In genomic region chr19:10433131-10433536, GRCh38 we compare ENCODE assay signal across 8 cellular contexts. TPM values are rescaled to one million over a fixed set of nuclear protein-coding genes. Genes with fewer than 3 reads are reported as not detected.
DNase-seq lines count a peak whose midpoint lies in the region; ATAC-seq and TF ChIP-seq lines count a peak whose summit lies in the region.
"Had no signal": no experiment of that assay in that cellular context is flagged by ENCODE, and none has a peak within 500 bp of the region (broad histone marks: within the 10 kb centered on the region; RNA-seq: fewer than 3 reads in every experiment).

No MANE protein-coding gene starts in this region.

- intact Hi-C loops in CD14-positive monocyte (cut with micrococcal nuclease) (no loop called here), body of pancreas (cut with DNase I) (no loop called here)

- H3K4me3 Mint-ChIP-seq in CD14-positive monocyte (peak overlapping the region; percentile 51 to 64), HFFc6 (peak overlapping the region; percentile 23), osteocyte (ENCODE audit: unreplicated experiment) (peak overlapping the region; percentile 22)

- H3K27me3 ChIP-seq in body of pancreas, result no peaks in the 10 kb centered on the region

- H3K4me3 ChIP-seq in body of pancreas, result no peak overlapping the region

- TF ChIP-seq CTCF in CD14-positive monocyte (IDR thresholded peaks at IDR 0.05), result no peak
- TF ChIP-seq CTCF in HFFc6 (IDR thresholded peaks at IDR 0.05), result no peak
- TF ChIP-seq CTCF in body of pancreas (IDR thresholded peaks at IDR 0.05), result no peak
- no peak for TF ChIP-seq CTCF in osteocyte (IDR thresholded peaks at IDR 0.05)

- H3K9me3 ChIP-seq in body of pancreas, result no peaks in the 10 kb centered on the region
- H3K9me3 ChIP-seq: Caco-2 had no signal

- H3K4me1 Mint-ChIP-seq in CD14-positive monocyte (peaks cover 50% of the 10 kb centered on the region), HFFc6 (ENCODE audit: low read depth) (peaks cover 31% of the 10 kb centered on the region), osteocyte (ENCODE audit: unreplicated experiment) (peaks cover 13% of the 10 kb centered on the region)

- peaks cover 37% of the 10 kb centered on the region for H3K4me1 ChIP-seq in body of pancreas
- H3K4me1 ChIP-seq: Caco-2 had no signal

- H3K27me3 Mint-ChIP-seq in CD14-positive monocyte (ENCODE audit: low read depth in 3 of 3) (peaks cover 41 to 61% (median 55%) of the 10 kb centered on the region in 3 donors), HFFc6 (ENCODE audit: insufficient read depth) (peaks cover 7% of the 10 kb centered on the region), osteocyte (ENCODE audit: unreplicated experiment) (no peaks in the 10 kb centered on the region)

- no peak for TF ChIP-seq POLR2A in body of pancreas (IDR thresholded peaks at IDR 0.05)

- peak overlapping the region; percentile 69 to 85 (median 78) for H3K27ac ChIP-seq in body of pancreas

- peak; percentile 2 for ATAC-seq in body of pancreas

- peaks cover 23 to 29% of the 10 kb centered on the region in 2 donors for H3K36me3 Mint-ChIP-seq in CD14-positive monocyte
- H3K36me3 Mint-ChIP-seq in HFFc6 (ENCODE audit: low read depth), result no peaks in the 10 kb centered on the region
- H3K36me3 Mint-ChIP-seq in osteocyte (ENCODE audit: unreplicated experiment), result no peaks in the 10 kb centered on the region

- no peak for DNase-seq in CD14-positive monocyte (ENCODE audit: low spot score)
- DNase-seq in HFFc6, result no peak
- DNase-seq in body of pancreas, result peak in 2 of 4 donors; percentile 41 to 58
- no peak for DNase-seq in osteocyte (ENCODE audit: extremely low spot score, unreplicated experiment)
- no peak for DNase-seq in amygdala (lab: John Stamatoyannopoulos, UW)
- DNase-seq in SW 1271 (lab: John Stamatoyannopoulos, UW), result no peak
- no peak for DNase-seq in stimulated activated CD4-positive, alpha-beta T cell treated with anti-CD3 and anti-CD28 coated beads, Interleukin-2, amount 100 ng/mL, for 48 hours
- DNase-seq: Caco-2 had no signal

- WGBS in body of pancreas, 2 donors, result 32 to 41% methylated on average over 6 to 10 of the region's 10 CpGs

- no peaks in the 10 kb centered on the region for H3K36me3 ChIP-seq in body of pancreas (replicated peaks in 1 of 2; ENCODE audit: insufficient read depth in 1 of 2, low read depth in 2 of 2)

- H3K27ac Mint-ChIP-seq in CD14-positive monocyte, result peak overlapping the region in 5 of 7 donors; percentile 3 to 71 (median 21)
- no peak overlapping the region; the same call in 1 of the 2 replicates for H3K27ac Mint-ChIP-seq in HFFc6
- H3K27ac Mint-ChIP-seq in osteocyte (ENCODE audit: unreplicated experiment), result peak overlapping the region; percentile 32

- H3K9me3 Mint-ChIP-seq in CD14-positive monocyte (peaks cover 0 to 14% (median 4%) of the 10 kb centered on the region in 7 donors), HFFc6 (no peaks in the 10 kb centered on the region), osteocyte (ENCODE audit: unreplicated experiment) (no peaks in the 10 kb centered on the region)

RNA-seq across cellular contexts. Expression of gene PDE4A, which starts 12.8 kb away (rescaled TPM):
- polyA plus RNA-seq in CD14-positive monocyte, result 1 to 10 TPM; 4.7 to 5.8 TPM
- 10 to 100 TPM; 10.1 to 18.9 (median 10.8) TPM for total RNA-seq in HFFc6 (2021; fragmentation: NEBNext Ultra II Directional; extraction: Animal tissue kit (Norgen Biotek cat#: 25700))
- total RNA-seq in body of pancreas, result 10 to 100 TPM in 1 of 2 donors, 1 to 10 TPM in 1; 8.8 to 17.1 TPM
- 12.4 and 12.7 TPM in 2 replicates for total RNA-seq in osteocyte

RNA-seq across cellular contexts. Expression of gene CDC37, which starts 29.8 kb away (rescaled TPM):
- 10 to 100 TPM; 49.3 to 54.9 TPM for polyA plus RNA-seq in CD14-positive monocyte
- 100 to 1,000 TPM; 222 to 280 (median 250) TPM for total RNA-seq in HFFc6 (2021; fragmentation: NEBNext Ultra II Directional; extraction: Animal tissue kit (Norgen Biotek cat#: 25700))
- total RNA-seq in body of pancreas (100 to 1,000 TPM in 1 of 2 donors, 10 to 100 TPM in 1; 89.7 to 122 TPM), osteocyte (143 and 148 TPM in 2 replicates)

RNA-seq across cellular contexts. Expression of gene TYK2, which starts 52.8 kb away (rescaled TPM):
- 100 to 1,000 TPM in 1 of 2 donors, 10 to 100 TPM in 1; 82.9 to 113 TPM for polyA plus RNA-seq in CD14-positive monocyte
- 10 to 100 TPM; 67.9 to 82.3 (median 78.5) TPM for total RNA-seq in HFFc6 (2021; fragmentation: NEBNext Ultra II Directional; extraction: Animal tissue kit (Norgen Biotek cat#: 25700))
- 100 to 1,000 TPM in 1 of 2 donors, 10 to 100 TPM in 1; 72.4 to 168 TPM for total RNA-seq in body of pancreas
- 117 and 136 TPM in 2 replicates for total RNA-seq in osteocyte
